Comparison of ENCODE assay signal across 19 cellular contexts in the genomic region with DNA sequence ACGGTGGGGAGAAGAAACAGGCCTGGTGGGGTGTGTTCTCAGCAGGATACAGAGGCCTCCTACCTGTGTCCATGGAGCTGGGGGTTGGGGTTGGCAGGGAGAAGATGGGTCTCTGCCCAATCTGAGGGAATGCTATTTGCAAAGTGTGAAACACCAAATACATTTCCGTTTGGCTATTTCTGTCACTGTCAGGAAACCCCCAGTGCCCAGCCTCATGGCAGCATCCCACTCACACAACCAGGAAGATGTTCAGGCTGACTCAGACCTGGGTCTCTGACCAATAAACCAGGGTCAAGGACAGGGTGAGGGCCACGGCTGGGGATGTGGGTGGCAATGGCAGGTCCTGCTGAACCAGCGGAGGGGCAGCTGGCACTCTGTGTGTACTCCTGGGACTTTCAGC. TPM values are rescaled to one million over a fixed set of nuclear protein-coding genes. Genes with fewer than 3 reads are reported as not detected.
DNase-seq lines count a peak whose midpoint lies in the region; ATAC-seq and TF ChIP-seq lines count a peak whose summit lies in the region.
"Had no signal": no experiment of that assay in that cellular context is flagged by ENCODE, and none has a peak within 500 bp of the region (broad histone marks: within the 10 kb centered on the region; RNA-seq: fewer than 3 reads in every experiment).

No MANE protein-coding gene starts in this region.

- 66% methylated on average over 4 of the region's 4 CpGs for WGBS in hepatocyte (ENCODE audit: low lambda C conversion rate, missing lambda C conversion rate)

- peaks cover 0 to 3% (median 0%) of the 10 kb centered on the region in 3 donors for H3K27me3 Mint-ChIP-seq in immature natural killer cell (ENCODE audit: low read depth in 3 of 3)

- H2AFZ ChIP-seq in osteoblast (ENCODE audit: low read length) (no peak overlapping the region), hepatocyte (no peak overlapping the region)
- H2AFZ ChIP-seq: GM23248 had no signal

- H3K27me3 ChIP-seq in osteoblast (ENCODE audit: insufficient read depth, low read length) = no peaks in the 10 kb centered on the region
- no peaks in the 10 kb centered on the region for H3K27me3 ChIP-seq in hepatocyte
- H3K27me3 ChIP-seq: BE2C had no signal

- H3K4me1 Mint-ChIP-seq in immature natural killer cell = no peaks in the 10 kb centered on the region

- peaks cover 9% of the 10 kb centered on the region for H4K20me1 ChIP-seq in osteoblast (ENCODE audit: insufficient read depth, low read length)
- H4K20me1 ChIP-seq in hepatocyte (ENCODE audit: insufficient read depth, poor library complexity, severe bottlenecking) = no peaks in the 10 kb centered on the region

- peak; percentile 85 for ATAC-seq in GM19463 (IDR thresholded peaks at IDR 0.05; ENCODE audit: unreplicated experiment)
- ATAC-seq: K562, Panc1 had no signal

- H3K9me3 ChIP-seq in osteoblast (ENCODE audit: low read depth, low read length) (peaks cover 3% of the 10 kb centered on the region), hepatocyte (ENCODE audit: low read depth) (peaks cover under 1% of the 10 kb centered on the region)
- H3K9me3 ChIP-seq: BE2C had no signal

- H3K27ac ChIP-seq in osteoblast (ENCODE audit: low read depth, low read length) (no peak overlapping the region), hepatocyte (no peak overlapping the region), substantia nigra (ENCODE audit: low read depth, low read length, poor library complexity, severe bottlenecking) (no peak overlapping the region)
- H3K27ac ChIP-seq: GM23248, HL-60 had no signal

- H3K4me3 Mint-ChIP-seq in immature natural killer cell = no peak overlapping the region
- H3K4me3 Mint-ChIP-seq: CD8-positive, alpha-beta memory T cell had no signal

- no peaks in the 10 kb centered on the region for H3K9me2 ChIP-seq in hepatocyte (replicated peaks; ENCODE audit: insufficient read depth)

- H3K36me3 ChIP-seq in osteoblast (ENCODE audit: insufficient read depth, low read length) (peaks cover 36% of the 10 kb centered on the region), hepatocyte (replicated peaks; ENCODE audit: insufficient read depth, low read depth) (peaks cover 8% of the 10 kb centered on the region)

- peaks cover 0 to 7% (median 1%) of the 10 kb centered on the region in 6 donors for H3K9me3 Mint-ChIP-seq in immature natural killer cell

- H3K4me3 ChIP-seq in osteoblast (ENCODE audit: insufficient read depth, low read length) (no peak overlapping the region), hepatocyte (no peak overlapping the region)
- H3K4me3 ChIP-seq: GM23248, K562 had no signal

- H3K79me2 ChIP-seq in osteoblast (ENCODE audit: insufficient read depth, low read length) (no peaks in the 10 kb centered on the region), hepatocyte (no peaks in the 10 kb centered on the region)

- TF ChIP-seq CTCF in osteoblast (IDR thresholded peaks at IDR 0.05; ENCODE audit: extremely low read depth, low read depth, low read length) (no peak), hepatocyte (IDR thresholded peaks at IDR 0.05; ENCODE audit: poor library complexity) (no peak)

- H3K4me2 ChIP-seq in osteoblast (ENCODE audit: insufficient read depth, low read length) (no peak overlapping the region), hepatocyte (no peak overlapping the region)

- no peak overlapping the region for H3K27ac Mint-ChIP-seq in immature natural killer cell

- DNase-seq in EL (peak; percentile 8), RPMI7951 (ENCODE audit: low read depth) (peak; percentile 55), osteoblast (ENCODE audit: insufficient read length, low spot score, missing footprints) (peak; percentile 77), hepatocyte (ENCODE audit: low spot score) (no peak), immature natural killer cell (no peak), substantia nigra (lab: John Stamatoyannopoulos, UW) (no peak)
- DNase-seq: BE2C; CD8-positive, alpha-beta memory T cell; DND-41; GM23248; NCI-H1105 treated with DMSO at 0.1 percent for 48 hours; NCI-H2029; NCI-H2171 treated with DMSO at 0.1 percent for 48 hours; NCI-H774; SHP77 treated with DMSO at 0.1 percent for 48 hours had no signal

- H3K4me1 ChIP-seq in osteoblast (ENCODE audit: insufficient read depth, low read length) (peaks cover 7% of the 10 kb centered on the region), hepatocyte (ENCODE audit: insufficient read depth) (no peaks in the 10 kb centered on the region)
- H3K4me1 ChIP-seq: BE2C had no signal

- H3K36me3 Mint-ChIP-seq in immature natural killer cell = peaks cover 29 to 41% (median 36%) of the 10 kb centered on the region in 3 donors

RNA-seq across cellular contexts. Expression of a gene that starts 41.3 kb away (rescaled TPM):
- total RNA-seq in RPMI7951 (2014; rRNA removed; shearing (Covaris generic)) = 29.5 and 42.9 TPM in 2 replicates
- total RNA-seq in osteoblast = 14.7 and 14.8 TPM in 2 replicates
- 22.7 and 22.9 TPM in 2 replicates for total RNA-seq in hepatocyte
- 13.6 and 15.3 TPM in 2 replicates for polyA plus RNA-seq in hepatocyte
- polyA plus RNA-seq in immature natural killer cell = 1 to 10 TPM in 2 of 3 donors, not detected in 1; 3.4 to 7.2 TPM

Comparison
In these comparisons a context has a peak if more than half of its experiments do, and no peak if none do; other contexts are left out.
1. DNase-seq: peak in EL (single experiment), RPMI7951 (single experiment) and osteoblast (single experiment); none in hepatocyte (single experiment), immature natural killer cell (0 of 3) and substantia nigra (0 of 49).